ENCODE assay signal across 1 cellular context in the genomic region with DNA sequence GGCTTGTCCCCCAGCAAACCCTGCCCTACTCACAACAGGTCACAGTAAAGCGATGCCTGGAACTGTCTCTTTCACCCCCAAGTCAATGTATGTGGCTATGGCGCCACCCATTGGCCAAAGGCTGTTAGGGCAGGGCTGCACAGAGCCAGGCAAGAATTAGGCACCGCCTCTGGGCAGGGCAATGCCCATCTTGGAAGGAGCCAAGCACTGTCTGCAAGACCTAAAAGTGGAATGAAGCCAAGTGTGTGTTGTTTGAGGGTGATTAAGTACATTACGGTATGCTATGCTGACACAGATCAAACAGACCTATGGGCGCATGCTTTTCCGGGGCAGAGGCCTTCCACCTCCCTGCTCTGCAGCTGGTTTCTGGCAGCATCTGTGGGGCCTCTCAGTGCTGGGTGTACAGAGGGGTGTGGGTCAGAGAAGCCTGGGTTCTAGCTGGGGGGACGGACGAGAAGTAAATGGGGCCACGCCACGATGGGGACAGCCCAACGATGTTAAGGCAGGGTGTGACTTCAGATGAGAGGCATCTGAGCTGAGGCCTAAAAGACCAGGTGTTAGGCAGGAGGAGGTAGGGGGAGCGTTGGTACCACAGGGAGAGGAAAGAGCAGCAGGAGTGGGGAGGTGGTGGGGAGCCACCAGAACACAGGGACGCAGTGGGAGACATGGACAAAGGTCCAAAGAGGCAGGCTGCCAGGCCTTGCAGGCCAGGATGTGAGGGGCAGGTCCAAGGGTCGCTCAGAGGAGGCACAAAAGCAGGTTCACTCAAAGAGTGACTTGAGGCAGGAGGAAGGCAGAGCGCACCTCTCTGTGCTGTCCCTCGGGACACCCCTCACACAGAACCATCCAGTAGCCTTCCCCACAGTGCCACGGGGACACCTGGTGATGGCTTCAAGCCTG.
TF ChIP-seq lines count a peak whose summit lies in the region.

No MANE protein-coding gene starts in this region.

TF ChIP-seq in HCT116, 20 proteins besides CTCF, POLR2A, EP300 and RAD21:
- peak; percentile 44 for TF ChIP-seq YY1 (IDR thresholded peaks at IDR 0.05; ENCODE audit: extremely low read depth, insufficient replicate concordance, low read depth, low read length)
- TF ChIP-seq, protein P1, sequence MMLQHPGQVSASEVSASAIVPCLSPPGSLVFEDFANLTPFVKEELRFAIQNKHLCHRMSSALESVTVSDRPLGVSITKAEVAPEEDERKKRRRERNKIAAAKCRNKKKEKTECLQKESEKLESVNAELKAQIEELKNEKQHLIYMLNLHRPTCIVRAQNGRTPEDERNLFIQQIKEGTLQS (IDR thresholded peaks at IDR 0.05), result no peak
TF ChIP-seq in HCT116: peak in this region for 1.
